8 cellular contexts compared by ENCODE assay signal in the genomic region with DNA sequence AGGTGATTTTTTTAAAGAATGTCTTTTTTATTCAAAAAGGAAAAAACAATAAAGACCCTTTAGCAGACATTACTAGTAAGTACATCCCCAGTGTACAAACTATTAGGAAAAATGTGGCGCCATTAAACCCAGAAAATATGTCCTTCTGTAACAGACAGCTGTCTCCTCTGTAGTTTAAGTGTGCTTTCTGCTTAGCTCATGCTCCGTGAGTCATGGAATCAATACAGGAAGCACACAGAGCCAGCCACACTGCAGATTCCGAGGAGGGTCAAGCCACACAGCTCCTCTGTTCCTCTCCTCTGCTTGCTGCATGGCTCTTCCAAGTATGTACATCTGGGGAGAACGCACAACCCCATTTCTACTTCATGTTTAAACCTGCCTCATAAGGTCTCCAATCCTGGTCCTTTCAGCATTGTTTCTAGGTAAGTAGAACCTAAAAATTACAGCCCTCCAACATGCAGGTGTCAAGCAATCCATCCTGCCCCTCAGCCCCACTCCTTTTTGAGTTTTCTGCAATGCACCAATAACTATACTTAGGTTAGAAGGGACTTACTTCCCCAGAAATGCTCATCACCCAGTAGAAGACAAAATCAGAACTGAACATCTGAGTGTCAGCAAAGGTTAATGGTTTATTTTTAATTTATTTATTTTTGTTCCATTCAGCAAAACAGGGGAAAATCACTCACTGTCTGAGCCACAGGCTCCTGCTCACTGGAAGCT. TPM values are rescaled to one million over a fixed set of nuclear protein-coding genes. Genes with fewer than 3 reads are reported as not detected.
DNase-seq lines count a peak whose midpoint lies in the region; ATAC-seq, FAIRE-seq and TF ChIP-seq lines count a peak whose summit lies in the region.

No MANE protein-coding gene starts in this region.

- H3K9ac ChIP-seq in K562 (ENCODE audit: insufficient read depth in 1 of 2, low read depth in 2 of 2, low read length in 2 of 2), result peak overlapping the region; percentile 53 to 85; a peak in 3 of 4 replicates

- peak; percentile 97 for FAIRE-seq in K562 (lab: Jason Lieb, UNC)
- peak; percentile 90 for FAIRE-seq in islet of Langerhans (lab: Jason Lieb, UNC)

- peak overlapping the region; percentile 15; the same call in 1 of the 2 replicates for H3K4me3 ChIP-seq in HFF-Myc (replicated peaks; ENCODE audit: low read depth, low read length)
- H3K4me3 ChIP-seq in K562, result peak overlapping the region; percentile 30

- peaks cover 14 to 50% of the 10 kb centered on the region in 2 experiments for H3K4me1 ChIP-seq in K562 (replicated peaks in 1 of 2; ENCODE audit: control insufficient read depth in 2 of 2, insufficient read depth in 2 of 2, low read length in 2 of 2)

- peak overlapping the region; percentile 93 for H3K27ac ChIP-seq in K562 (ENCODE audit: extremely low read depth, low read depth, low read length)

- peak overlapping the region; percentile 84 for H2AFZ ChIP-seq in K562 (ENCODE audit: low read depth, low read length)

- CTCF ChIA-PET in K562 (lab: Yijun Ruan, JAX; ENCODE audit: low intra/inter-chr PET ratio), result no interaction called here

- intact Hi-C loops in K562 (cut with micrococcal nuclease), result loop anchor here (1.0 to 5.0 kb wide), 2 partner anchors 52 to 169 kb away; no protein-coding TSS in a partner anchor

- in situ Hi-C loops in ACHN (cut with HindIII; ENCODE audit: low pct_ligation_motif_present, low pct_unique_long_range_greater_than_20kb, low sequenced_read_pairs), result no loop called here
- in situ Hi-C loops in K562 (cut with MboI), result no loop called here

- ATAC-seq in K562 (peak; percentile 96), GM18907 (IDR thresholded peaks at IDR 0.05; ENCODE audit: unreplicated experiment) (no peak)

- H3K9me3 ChIP-seq in K562 (replicated peaks; ENCODE audit: control insufficient read depth, insufficient read depth, low read depth, low read length), result no peaks in the 10 kb centered on the region

- no peaks in the 10 kb centered on the region; the same call in 2 of the 3 replicates for H3K36me3 ChIP-seq in K562 (ENCODE audit: control insufficient read depth, insufficient read depth, low read length)

- H3K27me3 ChIP-seq in K562 (ENCODE audit: control insufficient read depth in 2 of 2, insufficient read depth in 2 of 2, low read length in 2 of 2), result no peaks in the 10 kb centered on the region

- no peaks in the 10 kb centered on the region for H4K20me1 ChIP-seq in K562 (replicated peaks; ENCODE audit: control insufficient read depth, insufficient read depth, low read length)

- TF ChIP-seq CTCF in HFF-Myc (IDR thresholded peaks at IDR 0.05; ENCODE audit: low read depth, low read length, missing control alignments) (no peak), K562 (IDR thresholded peaks at IDR 0.05 in 2 of 3, conservative IDR thresholded peaks at IDR 0.05 in 1 of 3; ENCODE audit: insufficient read depth in 2 of 3, low read depth in 1 of 3, low read length in 3 of 3) (no peak)

- 1% methylated on average over 4 of the region's 4 CpGs for WGBS in K562 (ENCODE audit: insufficient coverage, low coverage, missing lambda C conversion rate)

- TF ChIP-seq EP300 in K562 (IDR thresholded peaks at IDR 0.05; ENCODE audit: low read length), result peak; percentile 86

- TF ChIP-seq POLR2A in K562 (conservative IDR thresholded peaks at IDR 0.05), result peak; percentile 75

- TF ChIP-seq RAD21 in K562 (CRISPR knock-in tag; conservative IDR thresholded peaks at IDR 0.05 in 1 of 2, IDR thresholded peaks at IDR 0.05 in 1 of 2), result peak in 1 of 2 experiments; percentile 11; a peak in 1 of 4 replicates

- H3K9me1 ChIP-seq in K562 (ENCODE audit: control insufficient read depth, insufficient read depth, low read length), result no peaks in the 10 kb centered on the region

- POLR2A ChIA-PET in K562 (lab: Yijun Ruan, JAX), result interaction anchor here (0.6 to 2.5 kb wide), 13 partner anchors 8 to 256 kb away, joined by 3 to 15 read pairs (median 3); a partner anchor contains a TSS

- peak overlapping the region; percentile 92 for H3K4me2 ChIP-seq in K562 (ENCODE audit: insufficient read depth, low read length)

- H3K79me2 ChIP-seq in K562 (ENCODE audit: control insufficient read depth, insufficient read depth, low read length), result peaks cover 19% of the 10 kb centered on the region; the same call in 2 of the 3 replicates

- BruUV-seq in K562 (replicated peaks; lab: Mats Ljungman, UMichigan), result TSS peak; percentile 37

- DNase-seq in ACHN, result peak; percentile 84
- peak; percentile 71 for DNase-seq in HFF-Myc (ENCODE audit: extremely low read depth, low read depth)
- DNase-seq in OCI-M1 (lab: John Stamatoyannopoulos, UW), result peak; percentile 89
- peak; percentile 69 to 91 (median 78) for DNase-seq in K562 (ENCODE audit: extremely low read depth in 1 of 4, low spot score in 3 of 4)
- peak; percentile 3 for DNase-seq in stimulated activated CD4-positive, alpha-beta T cell treated with anti-CD3 and anti-CD28 coated beads, Interleukin-2, amount 100 ng/mL, for 4 hours (ENCODE audit: low read depth)
- no peak for DNase-seq in cerebellar cortex (ENCODE audit: low spot score)

TF ChIP-seq in K562, 482 proteins besides CTCF, POLR2A, EP300 and RAD21 (continues in another document):
- TF ChIP-seq, protein P1, sequence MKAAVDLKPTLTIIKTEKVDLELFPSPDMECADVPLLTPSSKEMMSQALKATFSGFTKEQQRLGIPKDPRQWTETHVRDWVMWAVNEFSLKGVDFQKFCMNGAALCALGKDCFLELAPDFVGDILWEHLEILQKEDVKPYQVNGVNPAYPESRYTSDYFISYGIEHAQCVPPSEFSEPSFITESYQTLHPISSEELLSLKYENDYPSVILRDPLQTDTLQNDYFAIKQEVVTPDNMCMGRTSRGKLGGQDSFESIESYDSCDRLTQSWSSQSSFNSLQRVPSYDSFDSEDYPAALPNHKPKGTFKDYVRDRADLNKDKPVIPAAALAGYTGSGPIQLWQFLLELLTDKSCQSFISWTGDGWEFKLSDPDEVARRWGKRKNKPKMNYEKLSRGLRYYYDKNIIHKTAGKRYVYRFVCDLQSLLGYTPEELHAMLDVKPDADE (conservative IDR thresholded peaks at IDR 0.05; ENCODE audit: control insufficient read depth, low read depth, low read length), result no peak
- TF ChIP-seq, protein P2, sequence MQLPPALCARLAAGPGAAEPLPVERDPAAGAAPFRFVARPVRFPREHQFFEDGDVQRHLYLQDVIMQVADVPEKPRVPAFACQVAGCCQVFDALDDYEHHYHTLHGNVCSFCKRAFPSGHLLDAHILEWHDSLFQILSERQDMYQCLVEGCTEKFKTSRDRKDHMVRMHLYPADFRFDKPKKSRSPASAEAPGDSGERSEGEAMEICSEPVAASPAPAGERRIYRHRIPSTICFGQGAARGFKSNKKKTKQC (CRISPR knock-in tag; IDR thresholded peaks at IDR 0.05), result no peak
- TF ChIP-seq, protein P3, sequence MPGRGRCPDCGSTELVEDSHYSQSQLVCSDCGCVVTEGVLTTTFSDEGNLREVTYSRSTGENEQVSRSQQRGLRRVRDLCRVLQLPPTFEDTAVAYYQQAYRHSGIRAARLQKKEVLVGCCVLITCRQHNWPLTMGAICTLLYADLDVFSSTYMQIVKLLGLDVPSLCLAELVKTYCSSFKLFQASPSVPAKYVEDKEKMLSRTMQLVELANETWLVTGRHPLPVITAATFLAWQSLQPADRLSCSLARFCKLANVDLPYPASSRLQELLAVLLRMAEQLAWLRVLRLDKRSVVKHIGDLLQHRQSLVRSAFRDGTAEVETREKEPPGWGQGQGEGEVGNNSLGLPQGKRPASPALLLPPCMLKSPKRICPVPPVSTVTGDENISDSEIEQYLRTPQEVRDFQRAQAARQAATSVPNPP (IDR thresholded peaks at IDR 0.05; ENCODE audit: borderline replicate concordance, insufficient read depth, insufficient read length), result no peak
- TF ChIP-seq, protein P4, sequence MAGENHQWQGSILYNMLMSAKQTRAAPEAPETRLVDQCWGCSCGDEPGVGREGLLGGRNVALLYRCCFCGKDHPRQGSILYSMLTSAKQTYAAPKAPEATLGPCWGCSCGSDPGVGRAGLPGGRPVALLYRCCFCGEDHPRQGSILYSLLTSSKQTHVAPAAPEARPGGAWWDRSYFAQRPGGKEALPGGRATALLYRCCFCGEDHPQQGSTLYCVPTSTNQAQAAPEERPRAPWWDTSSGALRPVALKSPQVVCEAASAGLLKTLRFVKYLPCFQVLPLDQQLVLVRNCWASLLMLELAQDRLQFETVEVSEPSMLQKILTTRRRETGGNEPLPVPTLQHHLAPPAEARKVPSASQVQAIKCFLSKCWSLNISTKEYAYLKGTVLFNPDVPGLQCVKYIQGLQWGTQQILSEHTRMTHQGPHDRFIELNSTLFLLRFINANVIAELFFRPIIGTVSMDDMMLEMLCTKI (IDR thresholded peaks at IDR 0.05; ENCODE audit: partially characterized antibody), result no peak
- TF ChIP-seq TBL1XR1 (IDR thresholded peaks at IDR 0.05; ENCODE audit: low read length in 2 of 2), result peak in 1 of 2 experiments; percentile 71; a peak in 1 of 4 replicates
- TF ChIP-seq RFX5 (IDR thresholded peaks at IDR 0.05; ENCODE audit: low read depth, low read length), result no peak
- no peak for TF ChIP-seq SLC30A9 (CRISPR knock-in tag; IDR thresholded peaks at IDR 0.05)

RNA-seq across cellular contexts. Expression of a gene that starts 37.5 kb away (rescaled TPM):
- 38.7 and 52.9 TPM in 2 replicates for total RNA-seq in K562 (2011; cell fraction: chromatin; rRNA removed; ENCODE audit: low replicate concordance)
- 26.2 and 27.5 TPM in 2 replicates for total RNA-seq in K562 (2011; cell fraction: nucleolus; rRNA removed)
- 35.6 and 47.0 TPM in 2 replicates for total RNA-seq in K562 (2011; cell fraction: nucleoplasm; rRNA removed)
- 4.3 and 4.4 TPM in 2 replicates for total RNA-seq in K562 (2014; rRNA removed)
- 6.8 and 6.9 TPM in 2 replicates for total RNA-seq in K562 (2014; rRNA removed; fragmentation: Illumina TruSeq; extraction: Trizol)
- 3.8 and 4.5 TPM in 2 replicates for total RNA-seq in K562 (2015; rRNA removed; fragmentation: Illumina TruSeq; extraction: Trizol)
- 12.0 and 14.3 TPM in 2 replicates for total RNA-seq in K562 (2021)
- polyA plus RNA-seq in K562 (2011; rRNA removed), result 11.4 and 14.2 TPM in 2 replicates
- 6.6 and 10.6 TPM in 2 replicates for polyA plus RNA-seq in K562 (2011; cell fraction: cytosol; rRNA removed)
- polyA plus RNA-seq in K562 (2011; cell fraction: nucleus; rRNA removed), result 12.8 and 15.9 TPM in 2 replicates
- 8.5 and 14.6 TPM in 2 replicates for polyA plus RNA-seq in K562 (2012)
- 12.9 and 13.0 TPM in 2 replicates for polyA plus RNA-seq in K562 (2014; fragmentation: Illumina TruSeq; extraction: Trizol)
- 1 to 10 TPM; 4.7 to 7.9 TPM for polyA plus RNA-seq in K562 (2014; fragmentation: Nextera tagmentation; extraction: Ambion mirVana)
- 5.9 and 6.8 TPM in 2 replicates for polyA plus RNA-seq in K562 (2014; rRNA removed)
- polyA minus RNA-seq in K562 (2011; rRNA and poly(A)+ RNA removed), result 21.8 and 29.3 TPM in 2 replicates
- 10.3 and 12.3 TPM in 2 replicates for polyA minus RNA-seq in K562 (2011; cell fraction: cytosol; rRNA and poly(A)+ RNA removed)
- 14.8 and 26.1 TPM in 2 replicates for polyA minus RNA-seq in K562 (2011; cell fraction: nucleus; rRNA and poly(A)+ RNA removed)
